Comparison of ENCODE assay signal across 9 cellular contexts in the genomic region with DNA sequence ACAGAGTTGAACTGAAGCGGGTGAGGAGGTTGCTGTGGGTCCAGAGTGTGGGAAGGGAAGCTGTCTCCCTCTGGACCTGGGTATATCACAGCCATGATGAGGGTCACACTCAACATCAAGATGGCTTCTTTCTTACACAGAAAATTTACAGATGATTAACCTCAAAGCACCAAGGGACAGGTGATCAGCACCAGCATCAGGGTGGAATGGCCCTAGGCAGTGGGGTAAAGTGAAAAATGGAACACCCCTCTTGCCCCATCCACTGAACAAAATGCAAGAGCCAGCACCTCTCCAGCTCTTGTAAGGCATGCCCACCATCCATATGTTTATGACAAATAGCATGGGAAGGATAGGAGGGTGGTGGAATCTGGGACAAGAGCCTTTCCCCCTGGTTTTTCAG. TPM values are rescaled to one million over a fixed set of nuclear protein-coding genes. Genes with fewer than 3 reads are reported as not detected.
"Had no signal": no experiment of that assay in that cellular context is flagged by ENCODE, and none has a peak within 500 bp of the region (broad histone marks: within the 10 kb centered on the region; RNA-seq: fewer than 3 reads in every experiment).

No MANE protein-coding gene starts in this region.

- H2AFZ ChIP-seq: GM23248 had no signal

- H3K9me3 ChIP-seq: HAP-1 had no signal

- DNase-seq: GM23248, GOT3, H7, H9, HCEC 1CT, HFFc6 had no signal

- H3K4me1 ChIP-seq: HAP-1 had no signal

- H3K27ac ChIP-seq: GM23248 had no signal

- H3K4me3 ChIP-seq: GM23248, GM23338, HAP-1 had no signal

- H3K4me2 ChIP-seq: GM23338 had no signal

- H3K36me3 ChIP-seq: HAP-1 had no signal

- H3K9ac ChIP-seq: GM23248 had no signal

RNA-seq across cellular contexts. Expression of a gene that starts 40.3 kb away (rescaled TPM):
- polyA plus RNA-seq: GM23248, GM23338, H1 had no signal
